In the genomic region with DNA sequence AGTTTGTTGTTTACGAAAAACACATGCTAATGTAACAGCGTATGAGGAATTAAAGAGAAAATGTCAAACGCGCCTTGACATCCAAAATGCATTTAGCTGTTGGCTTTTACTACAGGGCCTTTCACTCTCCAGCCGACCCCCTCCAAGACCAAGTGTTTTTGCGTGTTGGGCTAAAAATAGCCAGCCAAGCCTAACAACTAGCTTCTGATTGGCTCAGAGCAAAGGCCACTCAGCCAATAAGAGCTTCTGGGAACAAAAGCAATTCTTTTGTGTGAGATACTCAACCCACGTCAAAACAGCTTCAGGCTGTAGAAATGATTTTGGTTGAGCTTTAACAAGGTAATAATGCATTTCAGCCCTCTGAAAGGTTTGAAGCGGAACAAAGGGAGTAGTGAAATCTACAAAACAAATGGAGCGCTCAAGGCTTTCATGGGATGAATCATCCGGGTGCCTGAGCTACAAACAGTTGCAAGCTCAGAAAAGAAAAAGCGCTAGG, we compare ENCODE assay signal across 8 cellular contexts.
DNase-seq lines count a peak whose midpoint lies in the region; ATAC-seq, FAIRE-seq and TF ChIP-seq lines count a peak whose summit lies in the region.

No MANE protein-coding gene starts in this region.

- H3K4me3 ChIP-seq in AG04449 (ENCODE audit: low read depth, low read length) (peak overlapping the region; percentile 61), NT2/D1 (ENCODE audit: insufficient read length, low read depth) (no peak overlapping the region), kidney (ENCODE audit: low read length in 2 of 2) (peak overlapping the region; percentile 67 to 68), spleen (peak overlapping the region; percentile 16 to 61 (median 35))

- POLR2A ChIA-PET in AG04449 (lab: Yijun Ruan, JAX): interaction anchor here (1.0 to 2.4 kb wide), 2 partner anchors 764 to 1253 kb away, joined by 3 to 43 read pairs; a partner anchor contains a TSS

- TF ChIP-seq CTCF in AG04449 (IDR thresholded peaks at IDR 0.05; ENCODE audit: insufficient read depth, low read length, missing control alignments) (no peak), kidney (IDR thresholded peaks at IDR 0.05; ENCODE audit: borderline replicate concordance, extremely low read depth, insufficient read depth) (no peak), spleen (IDR thresholded peaks at IDR 0.05 in 8 of 11, conservative IDR thresholded peaks at IDR 0.05 in 3 of 11) (no peak)

- TF ChIP-seq POLR2A in GM18505 (IDR thresholded peaks at IDR 0.05; ENCODE audit: borderline replicate concordance, extremely low read depth, insufficient read depth, insufficient read length) (no peak), spleen (IDR thresholded peaks at IDR 0.05) (no peak)

- H3K9ac ChIP-seq in NT2/D1 (ENCODE audit: insufficient read length, low read depth) (no peak overlapping the region), kidney (ENCODE audit: low read length in 2 of 2) (peak overlapping the region in 1 of 2 donors; percentile 60)

- H3K9me3 ChIP-seq in NT2/D1 (ENCODE audit: insufficient read depth, low read length): 0 out of 2 replicates have a peak, but pooled peaks cover 5% of the 10 kb centered on the region
- H3K9me3 ChIP-seq in kidney (ENCODE audit: control insufficient read depth in 1 of 2, low read length in 2 of 2): no peaks in the 10 kb centered on the region
- H3K9me3 ChIP-seq in spleen: no peaks in the 10 kb centered on the region

- ATAC-seq in GM18505 (IDR thresholded peaks at IDR 0.05; ENCODE audit: unreplicated experiment) (peak; percentile 91), HG03045 (IDR thresholded peaks at IDR 0.05; ENCODE audit: unreplicated experiment) (peak; percentile 60)

- H3K27ac ChIP-seq in cingulate gyrus (ENCODE audit: low read depth, low read length): peak overlapping the region; percentile 92
- peak overlapping the region; percentile 12 to 57 for H3K27ac ChIP-seq in kidney (ENCODE audit: low read depth in 2 of 2, low read length in 2 of 2)
- H3K27ac ChIP-seq in spleen: peak overlapping the region; percentile 66 to 86 (median 76)

- no peaks in the 10 kb centered on the region for H3K4me1 ChIP-seq in NT2/D1 (ENCODE audit: insufficient read depth, insufficient read length)
- H3K4me1 ChIP-seq in kidney (ENCODE audit: control insufficient read depth in 1 of 2, insufficient read depth in 1 of 2, low read depth in 1 of 2, low read length in 2 of 2): no peaks in the 10 kb centered on the region
- H3K4me1 ChIP-seq in spleen: peaks cover 0 to 26% (median 10%) of the 10 kb centered on the region in 6 donors

- H3K36me3 ChIP-seq in NT2/D1 (ENCODE audit: insufficient read depth, insufficient read length, low read length) (no peaks in the 10 kb centered on the region), kidney (ENCODE audit: control insufficient read depth in 1 of 2, insufficient read depth in 2 of 2, low read length in 2 of 2) (no peaks in the 10 kb centered on the region), spleen (no peaks in the 10 kb centered on the region)

- intact Hi-C loops in kidney (cut with DNase I): no loop called here
- intact Hi-C loops in spleen (cut with DNase I; ENCODE audit: low total_unique reads): no loop called here

- CTCF ChIA-PET in AG04449 (lab: Yijun Ruan, JAX): interaction anchor here (0.6 to 4.3 kb wide), 77 partner anchors 9 to 1469 kb away, joined by 3 to 72 read pairs (median 5); a partner anchor contains a TSS

- DNase-seq in AG04449 (ENCODE audit: low read depth, low spot score) (peak; percentile 47), NT2/D1 (ENCODE audit: low read depth, low spot score) (peak; percentile 88), kidney (peak; percentile 46), spleen (no peak), NCI-H2196 (lab: John Stamatoyannopoulos, UW; ENCODE audit: unreplicated experiment) (no peak)

- FAIRE-seq in kidney (lab: Jason Lieb, UNC): peak; percentile 83

- 13 to 16% (median 15%) methylated on average over 11 of the region's 11 CpGs for WGBS in spleen, 5 donors

- H3K27me3 ChIP-seq in NT2/D1 (ENCODE audit: insufficient read depth, insufficient read length) (no peaks in the 10 kb centered on the region), spleen (replicated peaks in 1 of 7) (peaks cover 0 to 5% (median 0%) of the 10 kb centered on the region in 7 donors)

Comparison
In these comparisons a context has a peak if more than half of its experiments do, and no peak if none do; other contexts are left out.
1. DNase-seq: peak in AG04449 (single experiment), NT2/D1 (single experiment) and kidney (single experiment); none in spleen (single experiment) and NCI-H2196 (single experiment).
2. H3K27ac ChIP-seq: peak in every context shown above with its lines; median percentile 92 in cingulate gyrus; 76 in spleen; 34 in kidney.